Comparison of ENCODE assay signal across 8 cellular contexts in the genomic region with DNA sequence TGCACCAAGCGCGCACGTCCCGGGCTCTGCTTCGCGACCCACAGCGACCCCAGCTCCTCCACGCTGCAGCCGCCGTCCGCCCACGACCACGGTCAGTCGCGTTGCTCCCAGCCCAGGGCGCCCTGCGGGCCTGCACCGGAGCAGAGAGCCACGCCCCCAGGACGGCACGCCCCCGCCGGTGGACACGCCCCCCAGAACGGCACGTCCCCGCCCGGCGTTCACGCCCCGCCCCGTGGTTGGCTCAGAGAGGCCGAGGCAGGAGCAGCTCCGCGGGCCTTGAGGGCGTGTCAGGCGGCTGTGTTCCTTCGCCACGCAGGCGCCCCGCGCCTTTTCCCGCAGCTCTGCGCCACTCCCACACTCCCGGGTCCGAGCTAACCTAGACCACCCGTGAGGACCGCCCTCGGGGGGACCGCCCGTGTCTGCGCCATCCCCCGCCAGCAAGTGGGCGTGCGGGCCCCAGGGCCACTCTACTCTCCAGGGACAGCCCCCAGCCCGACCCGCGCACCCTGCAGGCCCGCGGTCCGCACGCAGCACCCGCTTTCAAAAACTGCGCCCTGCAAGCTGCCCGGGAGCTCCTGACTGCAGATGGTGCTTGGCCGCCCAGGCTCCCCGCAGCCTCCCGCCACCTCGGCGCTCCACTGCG. TPM values are rescaled to one million over a fixed set of nuclear protein-coding genes. Genes with fewer than 3 reads are reported as not detected.
DNase-seq lines count a peak whose midpoint lies in the region; ATAC-seq and TF ChIP-seq lines count a peak whose summit lies in the region.

A gene with protein sequence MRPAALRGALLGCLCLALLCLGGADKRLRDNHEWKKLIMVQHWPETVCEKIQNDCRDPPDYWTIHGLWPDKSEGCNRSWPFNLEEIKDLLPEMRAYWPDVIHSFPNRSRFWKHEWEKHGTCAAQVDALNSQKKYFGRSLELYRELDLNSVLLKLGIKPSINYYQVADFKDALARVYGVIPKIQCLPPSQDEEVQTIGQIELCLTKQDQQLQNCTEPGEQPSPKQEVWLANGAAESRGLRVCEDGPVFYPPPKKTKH (minus strand): TSS at position 107 of the 643 bp plus-strand sequence. CDS start 368 bp downstream, outside the sequence.

- H3K4me3 Mint-ChIP-seq in activated CD4-positive, alpha-beta T cell treated with anti-CD3 and anti-CD28 coated beads for 36 hours, result peak within 1 kb of the TSS; percentile 94
- peak within 1 kb of the TSS; percentile 74 for H3K4me3 Mint-ChIP-seq in chondrocyte (ENCODE audit: unreplicated experiment)

- peak; percentile 59 for ATAC-seq in GM19025 (IDR thresholded peaks at IDR 0.05; ENCODE audit: low read depth, unreplicated experiment)
- ATAC-seq in HG03342 (IDR thresholded peaks at IDR 0.05; ENCODE audit: unreplicated experiment), result peak; percentile 71
- ATAC-seq in activated CD4-positive, alpha-beta T cell treated with anti-CD3 and anti-CD28 coated beads for 36 hours, result peak; percentile 80

- DNase-seq in AG10803 (ENCODE audit: low read depth) (peak; percentile 88), NCI-H510A treated with DMSO at 0.1 percent for 48 hours (lab: John Stamatoyannopoulos, UW) (peak; percentile 62), chondrocyte (ENCODE audit: low spot score) (peak; percentile 98), kidney tubule cell (ENCODE audit: low spot score) (peak; percentile 93)
- peak; percentile 100 for DNase-seq in activated CD4-positive, alpha-beta T cell treated with anti-CD3 and anti-CD28 coated beads for 36 hours
- DNase-seq in stimulated activated CD4-positive, alpha-beta T cell treated with anti-CD3 and anti-CD28 coated beads, Interleukin-1b, Interleukin-23, amount 100 ng/mL, for 1 hour (ENCODE audit: low read depth in 2 of 2), result peak; percentile 96 to 100

- intact Hi-C loops in activated CD4-positive, alpha-beta T cell treated with anti-CD3 and anti-CD28 coated beads for 36 hours (cut with DNase I, micrococcal nuclease), result loop anchor here (1.0 to 2.0 kb wide), 5 partner anchors 14 to 573 kb away; a partner anchor contains a TSS

- TF ChIP-seq CTCF in AG10803 (conservative IDR thresholded peaks at IDR 0.05; ENCODE audit: low read length) (no peak), chondrocyte (IDR thresholded peaks at IDR 0.05) (no peak)

- H3K27me3 Mint-ChIP-seq in activated CD4-positive, alpha-beta T cell treated with anti-CD3 and anti-CD28 coated beads for 36 hours, result no peaks in the 10 kb centered on the region
- H3K27me3 Mint-ChIP-seq in chondrocyte (ENCODE audit: low read depth), result no peaks in the 10 kb centered on the region

- H3K9me3 Mint-ChIP-seq in activated CD4-positive, alpha-beta T cell treated with anti-CD3 and anti-CD28 coated beads for 36 hours (ENCODE audit: low read depth), result no peaks in the 10 kb centered on the region
- no peaks in the 10 kb centered on the region for H3K9me3 Mint-ChIP-seq in chondrocyte (ENCODE audit: low read depth)

- H3K36me3 Mint-ChIP-seq in activated CD4-positive, alpha-beta T cell treated with anti-CD3 and anti-CD28 coated beads for 36 hours (ENCODE audit: low read depth), result peaks cover 27% of the 10 kb centered on the region
- H3K36me3 Mint-ChIP-seq in chondrocyte (ENCODE audit: low read depth), result no peaks in the 10 kb centered on the region

- peaks cover 69% of the 10 kb centered on the region for H3K4me1 Mint-ChIP-seq in activated CD4-positive, alpha-beta T cell treated with anti-CD3 and anti-CD28 coated beads for 36 hours
- H3K4me1 Mint-ChIP-seq in chondrocyte (ENCODE audit: low read depth), result peaks cover 18% of the 10 kb centered on the region

- peak within 1 kb of the TSS; percentile 78 for H3K4me3 ChIP-seq in AG10803 (ENCODE audit: low read length)

- POLR2A ChIA-PET in activated CD4-positive, alpha-beta T cell treated with anti-CD3 and anti-CD28 coated beads for 36 hours (lab: Charles Lee), result interaction anchor here (0.9 to 1.3 kb wide), 3 partner anchors 15 to 43 kb away, joined by 3 to 5 read pairs (median 3); a partner anchor contains a TSS

- CTCF ChIA-PET in activated CD4-positive, alpha-beta T cell treated with anti-CD3 and anti-CD28 coated beads for 36 hours (lab: Charles Lee), result interaction anchor here (0.6 to 3.5 kb wide), 4 partner anchors 14 to 42 kb away, joined by 3 to 18 read pairs (median 4); no protein-coding TSS in a partner anchor

- peak within 1 kb of the TSS; percentile 97 for H3K27ac Mint-ChIP-seq in activated CD4-positive, alpha-beta T cell treated with anti-CD3 and anti-CD28 coated beads for 36 hours
- H3K27ac Mint-ChIP-seq in chondrocyte (ENCODE audit: unreplicated experiment), result peak within 1 kb of the TSS; percentile 71

RNA-seq across cellular contexts. Expression of the gene that starts here (rescaled TPM):
- total RNA-seq in activated CD4-positive, alpha-beta T cell treated with anti-CD3 and anti-CD28 coated beads for 36 hours, result 10 to 100 TPM; 68.7 to 85.2 TPM
- 27.0 to 29.4 TPM (median 27.1 TPM) in 3 replicates for total RNA-seq in chondrocyte

Comparison
In these comparisons a context has a peak if more than half of its experiments do, and no peak if none do; other contexts are left out.
1. Peak in every context shown above with its lines: DNase-seq, ATAC-seq and H3K4me3 ChIP-seq.